Comparison of ENCODE assay signal across 8 cellular contexts in genomic region chr2:121080013-121080772, GRCh38.
DNase-seq lines count a peak whose midpoint lies in the region; ATAC-seq, FAIRE-seq and TF ChIP-seq lines count a peak whose summit lies in the region.

No MANE protein-coding gene starts in this region.

- H3K4me3 ChIP-seq in K562 = no peak overlapping the region

- no peaks in the 10 kb centered on the region for H3K36me3 ChIP-seq in K562 (ENCODE audit: control insufficient read depth, insufficient read depth, low read length)

- intact Hi-C loops in K562 (cut with micrococcal nuclease) = loop anchor here (10.0 kb wide), 1 partner anchor 635 kb away; no protein-coding TSS in a partner anchor

- in situ Hi-C loops in SK-MEL-5 (cut with HindIII; ENCODE audit: low pct_unique_long_range_greater_than_20kb, low sequenced_read_pairs) (no loop called here), K562 (cut with MboI) (loop anchor here (25.0 kb wide), 1 partner anchor 707 kb away; no protein-coding TSS in a partner anchor)

- H3K4me1 ChIP-seq in K562 (replicated peaks in 1 of 2; ENCODE audit: control insufficient read depth in 2 of 2, insufficient read depth in 2 of 2, low read length in 2 of 2) = peaks cover 0 to 10% of the 10 kb centered on the region in 2 experiments; a peak in 2 of 5 replicates

- peak; percentile 92 for DNase-seq in ELF-1 (ENCODE audit: low read depth, low spot score)
- DNase-seq in KG1 (lab: John Stamatoyannopoulos, UW) = peak; percentile 33
- peak; percentile 66 for DNase-seq in SK-MEL-5 (ENCODE audit: low read depth, low spot score)
- DNase-seq in K562 (ENCODE audit: extremely low read depth in 1 of 4, low spot score in 3 of 4) = peak; percentile 64 to 70 (median 70)
- peak; percentile 80 for DNase-seq in islet precursor cell
- peak; percentile 51 for DNase-seq in stimulated activated CD4-positive, alpha-beta T cell treated with anti-CD3 and anti-CD28 coated beads, Interleukin-2, amount 100 ng/mL, for 48 hours

- FAIRE-seq in K562 (lab: Jason Lieb, UNC) = peak; percentile 89

- no peak overlapping the region for H3K9ac ChIP-seq in K562 (ENCODE audit: insufficient read depth in 1 of 2, low read depth in 2 of 2, low read length in 2 of 2)

- TF ChIP-seq CTCF in K562 (IDR thresholded peaks at IDR 0.05 in 2 of 3, conservative IDR thresholded peaks at IDR 0.05 in 1 of 3; ENCODE audit: insufficient read depth in 2 of 3, low read depth in 1 of 3, low read length in 3 of 3) = peak; percentile 69 to 86 (median 84)

- peak; percentile 36; the same call in 2 of the 3 replicates for ATAC-seq in K562
- ATAC-seq in GM18868 (IDR thresholded peaks at IDR 0.05; ENCODE audit: unreplicated experiment) = no peak
- ATAC-seq in GM19328 (IDR thresholded peaks at IDR 0.05; ENCODE audit: unreplicated experiment) = no peak

- POLR2A ChIA-PET in K562 (lab: Yijun Ruan, JAX) = interaction anchor here (0.7 to 1.1 kb wide), 3 partner anchors 252 to 376 kb away, joined by 3 read pairs; no protein-coding TSS in a partner anchor

- H2AFZ ChIP-seq in K562 (ENCODE audit: low read depth, low read length) = no peak overlapping the region

- peaks cover 21% of the 10 kb centered on the region; the same call in 1 of the 2 replicates for H4K20me1 ChIP-seq in K562 (replicated peaks; ENCODE audit: control insufficient read depth, insufficient read depth, low read length)

- no peak for TF ChIP-seq EP300 in K562 (IDR thresholded peaks at IDR 0.05; ENCODE audit: low read length)

- WGBS in K562 (ENCODE audit: insufficient coverage, low coverage, missing lambda C conversion rate) = 0% methylated on average over 8 of the region's 8 CpGs

- H3K79me2 ChIP-seq in K562 (ENCODE audit: control insufficient read depth, insufficient read depth, low read length) = no peaks in the 10 kb centered on the region

- TF ChIP-seq POLR2A in K562 (conservative IDR thresholded peaks at IDR 0.05) = no peak

- H3K4me2 ChIP-seq in K562 (ENCODE audit: insufficient read depth, low read length) = no peak overlapping the region

- CTCF ChIA-PET in K562 (lab: Yijun Ruan, JAX; ENCODE audit: low intra/inter-chr PET ratio) = interaction anchor here (0.7 to 6.4 kb wide), 3 partner anchors 9 to 385 kb away, joined by 3 to 57 read pairs (median 3); no protein-coding TSS in a partner anchor

- BruUV-seq in K562 (replicated peaks; lab: Mats Ljungman, UMichigan) = no TSS peak

- peak; percentile 80 to 82 for TF ChIP-seq RAD21 in K562 (CRISPR knock-in tag; conservative IDR thresholded peaks at IDR 0.05 in 1 of 2, IDR thresholded peaks at IDR 0.05 in 1 of 2)

- no peak overlapping the region for H3K27ac ChIP-seq in K562 (ENCODE audit: extremely low read depth, low read depth, low read length)

- no peaks in the 10 kb centered on the region for H3K9me1 ChIP-seq in K562 (ENCODE audit: control insufficient read depth, insufficient read depth, low read length)

- peaks cover 6 to 48% of the 10 kb centered on the region in 2 experiments; a peak in 3 of 5 replicates for H3K27me3 ChIP-seq in K562 (ENCODE audit: control insufficient read depth in 2 of 2, insufficient read depth in 2 of 2, low read length in 2 of 2)

- H3K9me3 ChIP-seq in K562 (replicated peaks; ENCODE audit: control insufficient read depth, insufficient read depth, low read depth, low read length) = no peaks in the 10 kb centered on the region

TF ChIP-seq in K562, 482 proteins besides CTCF, POLR2A, EP300 and RAD21 (continues in another document):
- TF ChIP-seq ZNF134 (CRISPR knock-in tag; conservative IDR thresholded peaks at IDR 0.05) (no peak), ZC3H4 (CRISPR knock-in tag; IDR thresholded peaks at IDR 0.05; ENCODE audit: borderline replicate concordance) (no peak), ZNF551 (CRISPR knock-in tag; IDR thresholded peaks at IDR 0.05) (no peak), STAG1 (CRISPR knock-in tag; IDR thresholded peaks at IDR 0.05; ENCODE audit: borderline replicate concordance) (peak; percentile 81; the same call in 1 of the 2 replicates), ZNF76 (CRISPR knock-in tag; IDR thresholded peaks at IDR 0.05; ENCODE audit: borderline replicate concordance) (no peak), SMC3 (conservative IDR thresholded peaks at IDR 0.05; ENCODE audit: insufficient read depth, low read depth, low read length) (peak; percentile 71), HBP1 (CRISPR knock-in tag; IDR thresholded peaks at IDR 0.05) (0 out of 2 replicates have a peak, but pooled peaks have one; percentile 37), DEAF1 (CRISPR knock-in tag; IDR thresholded peaks at IDR 0.05) (peak; percentile 68), ELF4 (CRISPR knock-in tag; IDR thresholded peaks at IDR 0.05) (0 out of 2 replicates have a peak, but pooled peaks have one; percentile 14), XRCC4 (IDR thresholded peaks at IDR 0.05; ENCODE audit: extremely low read depth, insufficient read depth, insufficient read length) (no peak), ETS1 (conservative IDR thresholded peaks at IDR 0.05; ENCODE audit: control insufficient read depth, low read depth, low read length) (no peak), XRCC5 (IDR thresholded peaks at IDR 0.05; ENCODE audit: low read depth, low read length) (0 out of 2 replicates have a peak, but pooled peaks have one; percentile 35), YBX1 (IDR thresholded peaks at IDR 0.05) (no peak), CC2D1A (IDR thresholded peaks at IDR 0.05) (0 out of 2 replicates have a peak, but pooled peaks have one; percentile 36), REST (CRISPR knock-in tag; IDR thresholded peaks at IDR 0.05; ENCODE audit: low read depth) (no peak)

Comparison
In these comparisons a context has a peak if more than half of its experiments do, and no peak if none do; other contexts are left out.
1. DNase-seq: peak in every context shown above with its lines; median percentile 92 in ELF-1; 80 in islet precursor cell; 70 in K562; 66 in SK-MEL-5; 51 in stimulated activated CD4-positive, alpha-beta T cell treated with anti-CD3 and anti-CD28 coated beads, Interleukin-2, amount 100 ng/mL, for 48 hours; 33 in KG1.